In the genomic region with DNA sequence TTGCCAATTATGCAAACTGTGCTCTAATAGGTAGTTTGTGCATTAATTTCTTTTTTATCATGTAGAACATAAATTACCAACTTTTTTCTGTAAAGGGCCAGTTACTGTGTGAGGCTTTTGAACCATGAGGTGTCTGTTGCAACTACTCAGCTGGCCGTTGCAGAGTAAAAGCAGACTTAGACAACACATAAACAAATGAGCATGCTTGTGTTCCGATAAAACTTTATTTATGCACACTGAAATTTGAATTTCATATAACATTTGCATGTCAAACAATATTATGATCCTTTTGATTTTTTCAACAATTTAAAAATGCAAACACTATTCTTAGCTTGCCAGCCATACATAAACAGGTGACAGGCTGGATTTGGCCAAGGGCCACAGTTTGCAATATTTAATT, we compare ENCODE assay signal across 17 cellular contexts.
A peak's percentile ranks its signal among the peaks of the same experiment; 100 is the strongest.
DNase-seq lines count a peak whose midpoint lies in the region; ATAC-seq and TF ChIP-seq lines count a peak whose summit lies in the region.
"Had no signal": no experiment of that assay in that cellular context is flagged by ENCODE, and none has a peak within 500 bp of the region (broad histone marks: within the 10 kb centered on the region; RNA-seq: fewer than 3 reads in every experiment).

No MANE protein-coding gene starts in this region.

- WGBS in heart left ventricle, 4 donors: 81 to 92% (median 86%) methylated on average over 2 of the region's 2 CpGs

- H3K9me3 ChIP-seq in heart left ventricle: no peaks in the 10 kb centered on the region
- H3K9me3 ChIP-seq: A549; BLaER1 treated with 17β-estradiol and CSF1 and Interleukin-3, amounts not matched to agents 10 nM and 100 nM; Caco-2 had no signal

- DNase-seq in NCI-H1048 (lab: John Stamatoyannopoulos, UW): peak; percentile 51
- peak; percentile 98 for DNase-seq in NCI-H526 treated with DMSO at 0.1 percent for 48 hours (lab: John Stamatoyannopoulos, UW)
- DNase-seq in foreskin keratinocyte: no peak
- DNase-seq in heart left ventricle: no peak
- no peak for DNase-seq in NAMALWA (ENCODE audit: low spot score)
- DNase-seq: AML-193; Caco-2; Calu3; CD4-positive, alpha-beta T cell; CD8-positive, alpha-beta T cell; DMS79 treated with DMSO at 0.1 percent for 48 hours; GF-D8 had no signal

- H3K27ac ChIP-seq in foreskin keratinocyte (peak overlapping the region; percentile 98), heart left ventricle (no peak overlapping the region)
- H3K27ac ChIP-seq: 22Rv1; A549; BLaER1 treated with 17β-estradiol and CSF1 and Interleukin-3, amounts not matched to agents 10 nM and 100 nM; C4-2B had no signal

- H3K4me1 ChIP-seq in foreskin keratinocyte: peaks cover 19% of the 10 kb centered on the region
- H3K4me1 ChIP-seq in heart left ventricle: peaks cover 0 to 8% (median 0%) of the 10 kb centered on the region in 12 donors
- H3K4me1 ChIP-seq: A549, Caco-2 had no signal

- ATAC-seq in foreskin keratinocyte (no peak), HG03342 (IDR thresholded peaks at IDR 0.05; ENCODE audit: unreplicated experiment) (no peak), heart left ventricle (no peak)
- ATAC-seq: A549; CD8-positive, alpha-beta T cell had no signal

- no peak for TF ChIP-seq POLR2A in heart left ventricle (IDR thresholded peaks at IDR 0.05)

- no peak for TF ChIP-seq CTCF in foreskin keratinocyte (conservative IDR thresholded peaks at IDR 0.05)
- no peak for TF ChIP-seq CTCF in heart left ventricle (IDR thresholded peaks at IDR 0.05)

- H3K27me3 ChIP-seq in foreskin keratinocyte: no peaks in the 10 kb centered on the region
- peaks cover 0 to 4% (median 0%) of the 10 kb centered on the region in 9 donors for H3K27me3 ChIP-seq in heart left ventricle
- H3K27me3 ChIP-seq: BLaER1 treated with 17β-estradiol and CSF1 and Interleukin-3, amounts not matched to agents 10 nM and 100 nM had no signal

- intact Hi-C loops in heart left ventricle (cut with DNase I): no loop called here

- no peaks in the 10 kb centered on the region for H3K36me3 ChIP-seq in heart left ventricle
- H3K36me3 ChIP-seq: BLaER1 treated with 17β-estradiol and CSF1 and Interleukin-3, amounts not matched to agents 10 nM and 100 nM had no signal

- no peak overlapping the region for H3K4me3 ChIP-seq in heart left ventricle
- H3K4me3 ChIP-seq: A549; BLaER1 treated with 17β-estradiol and CSF1 and Interleukin-3, amounts not matched to agents 10 nM and 100 nM had no signal

Comparison
In these comparisons a context has a peak if more than half of its experiments do, and no peak if none do; other contexts are left out.
1. DNase-seq: peak in NCI-H1048 (single experiment) and NCI-H526 treated with DMSO at 0.1 percent for 48 hours (single experiment); none in foreskin keratinocyte (0 of 2), heart left ventricle (0 of 5) and NAMALWA (single experiment).